In genomic region chr7:140176271-140176701, GRCh38 we compare ENCODE assay signal across 8 cellular contexts. TPM values are rescaled to one million over a fixed set of nuclear protein-coding genes. Genes with fewer than 3 reads are reported as not detected.
DNase-seq lines count a peak whose midpoint lies in the region; ATAC-seq and TF ChIP-seq lines count a peak whose summit lies in the region.

No MANE protein-coding gene starts in this region.

- peaks cover 3% of the 10 kb centered on the region; the same call in 1 of the 2 replicates for H3K27me3 ChIP-seq in PC-3 (ENCODE audit: low read length)

- DNase-seq in EL (peak; percentile 6), PC-3 (no peak), endothelial cell (ENCODE audit: low spot score) (peak; percentile 35), natural killer cell (no peak), NCI-H1436 (lab: John Stamatoyannopoulos, UW) (no peak), SKM-1 treated with dmso at 0.1 percent for 144 hours (lab: John Stamatoyannopoulos, UW; ENCODE audit: unreplicated experiment) (no peak), islet precursor cell (no peak)

- H3K9me2 ChIP-seq in PC-3 (replicated peaks; ENCODE audit: low read length), result no peaks in the 10 kb centered on the region

- ATAC-seq in GM21723 (IDR thresholded peaks at IDR 0.05; ENCODE audit: unreplicated experiment), result peak; percentile 9
- peak; percentile 1 for ATAC-seq in PC-3
- ATAC-seq in natural killer cell, result no peak

- H3K36me3 ChIP-seq in PC-3 (ENCODE audit: low read depth, low read length), result no peaks in the 10 kb centered on the region

- H3K9ac ChIP-seq in PC-3 (ENCODE audit: low read length), result no peak overlapping the region

- H3K9me3 Mint-ChIP-seq in endothelial cell (ENCODE audit: unreplicated experiment) (no peaks in the 10 kb centered on the region), natural killer cell (no peaks in the 10 kb centered on the region)

- no peaks in the 10 kb centered on the region for H4K20me1 ChIP-seq in PC-3 (ENCODE audit: low read length)

- H3K4me3 Mint-ChIP-seq in endothelial cell (ENCODE audit: unreplicated experiment), result no peak overlapping the region
- H3K4me3 Mint-ChIP-seq in natural killer cell, result peak overlapping the region; percentile 89

- peak overlapping the region; percentile 93 for H3K4me2 ChIP-seq in PC-3 (ENCODE audit: low read length)

- H3K27me3 Mint-ChIP-seq in endothelial cell (ENCODE audit: unreplicated experiment) (peaks cover 14% of the 10 kb centered on the region), natural killer cell (ENCODE audit: low read depth in 2 of 2) (peaks cover 3% of the 10 kb centered on the region in 2 donors)

- intact Hi-C loops in PC-3 (cut with micrococcal nuclease), result loop anchor here (5.0 kb wide), 2 partner anchors 56 to 399 kb away; partner anchors contain the start of gene HIPK2
- intact Hi-C loops in natural killer cell (cut with micrococcal nuclease), result loop anchor here (2.0 to 10.0 kb wide), 5 partner anchors 301 to 839 kb away; partner anchors contain the start of genes FMC1 and MRPS33

- H3K4me1 ChIP-seq in PC-3 (ENCODE audit: insufficient read depth, low read length), result peaks cover 5% of the 10 kb centered on the region; the same call in 1 of the 2 replicates

- POLR2A ChIA-PET in PC-3 (lab: Charles Lee; ENCODE audit: unreplicated experiment), result interaction anchor here (0.7 kb wide), 1 partner anchor 759 kb away, joined by 4 read pairs; no protein-coding TSS in a partner anchor

- H3F3A ChIP-seq in PC-3 (ENCODE audit: low read length, unreplicated experiment), result no peaks in the 10 kb centered on the region

- no peak overlapping the region for H3K27ac Mint-ChIP-seq in endothelial cell (ENCODE audit: unreplicated experiment)
- peak overlapping the region; percentile 92 to 94 for H3K27ac Mint-ChIP-seq in natural killer cell

- no peak overlapping the region for H3K27ac ChIP-seq in PC-3 (ENCODE audit: low read length)

- H2AFZ ChIP-seq in PC-3 (ENCODE audit: low read length), result peak overlapping the region; percentile 87; the same call in 1 of the 2 replicates

- H3K36me3 Mint-ChIP-seq in endothelial cell (ENCODE audit: low read depth, unreplicated experiment) (peaks cover 6% of the 10 kb centered on the region), natural killer cell (no peaks in the 10 kb centered on the region)

- H3K4me1 Mint-ChIP-seq in endothelial cell (ENCODE audit: unreplicated experiment) (peaks cover 15% of the 10 kb centered on the region), natural killer cell (peaks cover 24 to 35% of the 10 kb centered on the region in 2 donors)

- CTCF ChIA-PET in PC-3 (lab: Charles Lee), result no interaction called here

- no peaks in the 10 kb centered on the region for H3K9me3 ChIP-seq in PC-3 (ENCODE audit: low read length)

- H3K79me2 ChIP-seq in PC-3 (ENCODE audit: low read length), result no peaks in the 10 kb centered on the region

- BruUV-seq in PC-3 (replicated peaks; lab: Mats Ljungman, UMichigan), result no TSS peak

- peak overlapping the region; percentile 78 for H3K4me3 ChIP-seq in PC-3 (ENCODE audit: low read length)

- TF ChIP-seq CTCF in PC-3 (conservative IDR thresholded peaks at IDR 0.05; ENCODE audit: low read depth, low read length) (no peak), endothelial cell (IDR thresholded peaks at IDR 0.05; ENCODE audit: unreplicated experiment) (no peak), natural killer cell (IDR thresholded peaks at IDR 0.05) (no peak)

RNA-seq across cellular contexts. Expression of gene KDM7A, which starts 0.5 kb away (rescaled TPM):
- total RNA-seq in PC-3 (2014; rRNA removed) (2.8 and 3.2 TPM in 2 replicates), endothelial cell (ENCODE audit: unreplicated experiment) (14.8 TPM), natural killer cell (10 to 100 TPM; 25.2 to 38.1 (median 36.1) TPM)

Comparison
In these comparisons a context has a peak if more than half of its experiments do, and no peak if none do; other contexts are left out.
1. DNase-seq: peak in EL (single experiment) and endothelial cell (single experiment); none in PC-3 (single experiment), natural killer cell (single experiment), NCI-H1436 (single experiment), SKM-1 treated with dmso at 0.1 percent for 144 hours (single experiment) and islet precursor cell (single experiment).
2. ATAC-seq: peak in GM21723 (single experiment) and PC-3 (single experiment); none in natural killer cell (0 of 3).